Comparison of ENCODE assay signal across 14 cellular contexts in genomic region chr13:111895896-111896821, GRCh38.
"Had no signal": no experiment of that assay in that cellular context is flagged by ENCODE, and none has a peak within 500 bp of the region (broad histone marks: within the 10 kb centered on the region; RNA-seq: fewer than 3 reads in every experiment).

No MANE protein-coding gene starts in this region.

- ATAC-seq: activated CD8-positive, alpha-beta T cell treated with anti-CD3 and anti-CD28 coated beads, Interleukin-2, amount 10 ng/mL, durations not matched to agents 7 days and 5 days; effector memory CD8-positive, alpha-beta T cell; naive thymus-derived CD4-positive, alpha-beta T cell had no signal

- DNase-seq: activated CD4-positive, alpha-beta T cell treated with anti-CD3 and anti-CD28 coated beads for 4 hours; activated CD8-positive, alpha-beta T cell treated with anti-CD3 and anti-CD28 coated beads, Interleukin-2, amount 10 ng/mL, durations not matched to agents 7 days and 5 days; central memory CD4-positive, alpha-beta T cell; cortex of kidney; effector memory CD8-positive, alpha-beta T cell; erythroblast; naive thymus-derived CD4-positive, alpha-beta T cell; occipital lobe; stimulated activated CD4-positive, alpha-beta T cell treated with anti-CD3 and anti-CD28 coated beads, Interleukin-4, amount 100 ng/mL, for 1 hour; stimulated activated CD8-positive, alpha-beta memory T cell treated with anti-CD3 and anti-CD28 coated beads, Interleukin-4, amount 100 ng/mL, for 48 hours; T-helper 1 cell had no signal

- H3K4me3 ChIP-seq: hepatocyte, lung had no signal

- H3K27ac ChIP-seq: hepatocyte, VCaP had no signal
